Comparison of ENCODE assay signal across 23 cellular contexts in the genomic region with DNA sequence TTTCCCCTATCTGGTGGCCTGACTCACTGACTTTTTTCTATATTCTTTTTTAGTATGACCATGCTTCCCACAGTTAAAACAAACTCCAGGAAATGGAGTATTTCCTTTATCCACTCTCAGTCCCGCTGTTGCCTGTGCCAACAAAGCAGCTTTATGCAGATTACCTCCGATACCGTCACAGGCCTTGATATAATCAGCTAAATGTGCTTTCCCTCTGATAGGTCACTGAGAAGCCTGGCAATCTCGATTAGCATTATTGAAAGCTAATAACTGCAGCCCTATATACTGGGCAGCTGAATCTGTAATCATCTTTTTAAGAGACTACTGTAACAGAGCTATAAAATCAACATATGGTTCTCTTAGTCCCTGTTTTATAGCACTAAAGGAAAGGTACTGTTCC.
A peak's percentile ranks its signal among the peaks of the same experiment; 100 is the strongest.
DNase-seq lines count a peak whose midpoint lies in the region; ATAC-seq and TF ChIP-seq lines count a peak whose summit lies in the region.
"Had no signal": no experiment of that assay in that cellular context is flagged by ENCODE, and none has a peak within 500 bp of the region (broad histone marks: within the 10 kb centered on the region; RNA-seq: fewer than 3 reads in every experiment).

No MANE protein-coding gene starts in this region.

- H3K9me3 Mint-ChIP-seq in endothelial cell (ENCODE audit: unreplicated experiment): no peaks in the 10 kb centered on the region
- H3K9me3 Mint-ChIP-seq in activated T-cell treated with anti-CD3 and anti-CD28 coated beads, Interleukin-2, amount 50 U/mL, for 24 hours: peaks cover 2% of the 10 kb centered on the region

- peak; percentile 30 for ATAC-seq in mucosa of descending colon

- H3K36me3 ChIP-seq in SK-N-MC (ENCODE audit: insufficient read depth, low read length) (no peaks in the 10 kb centered on the region), mucosa of descending colon (ENCODE audit: low read depth) (no peaks in the 10 kb centered on the region)
- H3K36me3 ChIP-seq: adrenal gland, spleen had no signal

- H3K4me1 ChIP-seq in mucosa of descending colon (ENCODE audit: low read depth): no peaks in the 10 kb centered on the region
- H3K4me1 ChIP-seq: adrenal gland, spleen had no signal

- intact Hi-C loops in mucosa of descending colon (cut with DNase I, micrococcal nuclease): no loop called here

- H3K36me3 Mint-ChIP-seq in endothelial cell (ENCODE audit: low read depth, unreplicated experiment): no peaks in the 10 kb centered on the region
- H3K36me3 Mint-ChIP-seq in activated T-cell treated with anti-CD3 and anti-CD28 coated beads, Interleukin-2, amount 50 U/mL, for 24 hours (ENCODE audit: low read depth): no peaks in the 10 kb centered on the region
- H3K36me3 Mint-ChIP-seq: CD14-positive monocyte, memory B cell had no signal

- H3K9me3 ChIP-seq in SK-N-MC (ENCODE audit: low read depth, low read length) (0 out of 2 replicates have a peak, but pooled peaks cover 4% of the 10 kb centered on the region), mucosa of descending colon (no peaks in the 10 kb centered on the region)
- H3K9me3 ChIP-seq: adrenal gland had no signal

- DNase-seq in D341Med (ENCODE audit: low spot score) (peak; percentile 30), SK-N-MC (ENCODE audit: low read depth, low spot score) (no peak), endothelial cell (ENCODE audit: low spot score) (peak; percentile 58), mucosa of descending colon (peak in 1 of 3 donors; percentile 27), MV-4-11 (lab: John Stamatoyannopoulos, UW) (no peak)
- DNase-seq in NK-92 treated with Interleukin-12 subunit alpha and Interleukin-12 subunit beta, amount 100 ng/mL, for 24 hours (lab: John Stamatoyannopoulos, UW): no peak
- no peak for DNase-seq in activated T-cell treated with anti-CD3 and anti-CD28 coated beads, Interleukin-2, amount 50 U/mL, for 24 hours
- DNase-seq in activated CD4-positive, alpha-beta T cell treated with anti-CD3 and anti-CD28 coated beads for 1 hour: no peak
- DNase-seq: activated CD4-positive, alpha-beta T cell treated with anti-CD3 and anti-CD28 coated beads, Interleukin-2, amount 10 ng/mL, durations not matched to agents 7 days and 5 days; activated effector memory CD4-positive, alpha-beta T cell treated with Interleukin-2 at 50 U/mL for 16 hours; adrenal gland; cerebellar nuclear complex; DMS79; effector memory CD4-positive, alpha-beta T cell; IMR-90; NCI-H187; NCI-H345; spleen; stimulated activated CD4-positive, alpha-beta T cell treated with anti-CD3 and anti-CD28 coated beads, Interleukin-4, amount 100 ng/mL, for 4 hours; SW 1271 had no signal

- TF ChIP-seq CTCF in endothelial cell (IDR thresholded peaks at IDR 0.05; ENCODE audit: unreplicated experiment) (no peak), mucosa of descending colon (IDR thresholded peaks at IDR 0.05) (no peak)

- peaks cover 7% of the 10 kb centered on the region for H3K27me3 Mint-ChIP-seq in endothelial cell (ENCODE audit: unreplicated experiment)
- H3K27me3 Mint-ChIP-seq in activated T-cell treated with anti-CD3 and anti-CD28 coated beads, Interleukin-2, amount 50 U/mL, for 24 hours: peaks cover 6% of the 10 kb centered on the region
- H3K27me3 Mint-ChIP-seq: activated CD4-positive, alpha-beta T cell treated with anti-CD3 and anti-CD28 coated beads, Interleukin-2, amount 10 ng/mL, durations not matched to agents 7 days and 5 days had no signal

- H3K4me1 Mint-ChIP-seq in endothelial cell (ENCODE audit: unreplicated experiment): peaks cover 23% of the 10 kb centered on the region
- H3K4me1 Mint-ChIP-seq in activated T-cell treated with anti-CD3 and anti-CD28 coated beads, Interleukin-2, amount 50 U/mL, for 24 hours (ENCODE audit: low read depth): no peaks in the 10 kb centered on the region
- H3K4me1 Mint-ChIP-seq: activated CD4-positive, alpha-beta T cell treated with anti-CD3 and anti-CD28 coated beads, Interleukin-2, amount 10 ng/mL, durations not matched to agents 7 days and 5 days; CD14-positive monocyte; memory B cell had no signal

- peak overlapping the region; percentile 98 for H3K27ac Mint-ChIP-seq in endothelial cell (ENCODE audit: unreplicated experiment)
- no peak overlapping the region for H3K27ac Mint-ChIP-seq in activated T-cell treated with anti-CD3 and anti-CD28 coated beads, Interleukin-2, amount 50 U/mL, for 24 hours
- H3K27ac Mint-ChIP-seq: activated CD4-positive, alpha-beta T cell treated with anti-CD3 and anti-CD28 coated beads, Interleukin-2, amount 10 ng/mL, durations not matched to agents 7 days and 5 days; CD14-positive monocyte; memory B cell had no signal

- H3K4me3 ChIP-seq in SK-N-MC (peak overlapping the region; percentile 35), mucosa of descending colon (no peak overlapping the region)
- H3K4me3 ChIP-seq: adrenal gland, spleen had no signal

- no peak overlapping the region for H3K9ac ChIP-seq in SK-N-MC (ENCODE audit: insufficient read length)

- H3K27ac ChIP-seq in SK-N-MC: no peak overlapping the region
- H3K27ac ChIP-seq: adrenal gland, HL-60, spleen had no signal

- peak overlapping the region; percentile 21 for H3K4me3 Mint-ChIP-seq in endothelial cell (ENCODE audit: unreplicated experiment)
- no peak overlapping the region for H3K4me3 Mint-ChIP-seq in activated T-cell treated with anti-CD3 and anti-CD28 coated beads, Interleukin-2, amount 50 U/mL, for 24 hours
- H3K4me3 Mint-ChIP-seq: activated CD4-positive, alpha-beta T cell treated with anti-CD3 and anti-CD28 coated beads, Interleukin-2, amount 10 ng/mL, durations not matched to agents 7 days and 5 days; CD14-positive monocyte; memory B cell had no signal

Comparison
In these comparisons a context has a peak if more than half of its experiments do, and no peak if none do; other contexts are left out.
1. DNase-seq: peak in D341Med (single experiment) and endothelial cell (single experiment); none in SK-N-MC (single experiment), NK-92 treated with Interleukin-12 subunit alpha and Interleukin-12 subunit beta, amount 100 ng/mL, for 24 hours (single experiment), activated T-cell treated with anti-CD3 and anti-CD28 coated beads, Interleukin-2, amount 50 U/mL, for 24 hours (single experiment), activated CD4-positive, alpha-beta T cell treated with anti-CD3 and anti-CD28 coated beads for 1 hour (single experiment) and MV-4-11 (single experiment).